13 cellular contexts compared by ENCODE assay signal in the genomic region with DNA sequence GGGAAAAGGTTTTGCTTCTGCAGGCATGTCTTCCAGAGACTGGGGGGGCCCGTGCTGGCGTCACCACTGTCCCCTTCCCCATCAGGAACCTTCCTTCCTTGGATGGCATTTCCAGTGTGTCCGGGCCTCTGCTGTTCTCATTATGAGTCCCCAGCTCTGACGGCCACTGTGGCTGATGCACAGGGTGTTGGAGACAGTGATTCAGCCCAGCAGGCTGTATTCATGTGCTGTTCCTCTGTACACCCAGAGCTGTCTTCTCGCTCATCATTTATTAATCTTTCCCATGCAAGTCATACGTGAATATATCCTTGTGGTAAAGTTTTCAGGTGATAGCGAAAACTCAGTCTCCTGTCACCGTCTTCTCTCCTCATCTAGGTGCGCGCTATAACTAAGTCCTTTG. TPM values are rescaled to one million over a fixed set of nuclear protein-coding genes. Genes with fewer than 3 reads are reported as not detected.
A peak's percentile ranks its signal among the peaks of the same experiment; 100 is the strongest.
DNase-seq lines count a peak whose midpoint lies in the region; ATAC-seq and TF ChIP-seq lines count a peak whose summit lies in the region.
"Had no signal": no experiment of that assay in that cellular context is flagged by ENCODE, and none has a peak within 500 bp of the region (broad histone marks: within the 10 kb centered on the region; RNA-seq: fewer than 3 reads in every experiment).

No MANE protein-coding gene starts in this region.

- H3K9me3 Mint-ChIP-seq in chondrocyte (ENCODE audit: low read depth) (no peaks in the 10 kb centered on the region), nephron (no peaks in the 10 kb centered on the region)
- no peaks in the 10 kb centered on the region for H3K9me3 Mint-ChIP-seq in activated CD4-positive, alpha-beta T cell treated with anti-CD3 and anti-CD28 coated beads for 36 hours (ENCODE audit: low read depth)
- H3K9me3 Mint-ChIP-seq in activated naive CD4-positive, alpha-beta T cell treated with anti-CD3 and anti-CD28 coated beads for 36 hours, result no peaks in the 10 kb centered on the region
- H3K9me3 Mint-ChIP-seq: memory B cell had no signal

- peak overlapping the region in 1 of 2 experiments; percentile 59; a peak in 1 of 4 replicates for H4K8ac ChIP-seq in IMR-90 (ENCODE audit: low read depth in 2 of 2, low read length in 2 of 2)

- H3K23ac ChIP-seq in IMR-90 (ENCODE audit: low read depth, low read length), result 0 out of 2 replicates have a peak overlapping the region, but pooled peaks have one; percentile 1

- H3K4me1 ChIP-seq in IMR-90 (ENCODE audit: control insufficient read depth, insufficient read depth, low read length), result peaks cover 36% of the 10 kb centered on the region

- dilution Hi-C loops in IMR-90 (cut with HindIII; ENCODE audit: low sequenced_read_pairs, unreplicated experiment), result no loop called here

- H3K4me3 Mint-ChIP-seq in chondrocyte (ENCODE audit: unreplicated experiment) (no peak overlapping the region), nephron (no peak overlapping the region)
- no peak overlapping the region for H3K4me3 Mint-ChIP-seq in activated CD4-positive, alpha-beta T cell treated with anti-CD3 and anti-CD28 coated beads for 36 hours
- no peak overlapping the region for H3K4me3 Mint-ChIP-seq in activated naive CD4-positive, alpha-beta T cell treated with anti-CD3 and anti-CD28 coated beads for 36 hours
- H3K4me3 Mint-ChIP-seq: memory B cell had no signal

- H3K56ac ChIP-seq in IMR-90 (ENCODE audit: extremely low read depth, insufficient read depth, low read length), result no peak overlapping the region

- H2AK5ac ChIP-seq in IMR-90 (ENCODE audit: low read depth, low read length), result no peak overlapping the region; the same call in 1 of the 2 replicates

- WGBS in IMR-90 (ENCODE audit: extremely low coverage in 2 of 2, insufficient read length in 1 of 2), 2 experiments, result 14% methylated on average over 2 of the region's 10 CpGs; no CpG with 5 or more reads in 1 of the 2 experiments

- peaks cover 61% of the 10 kb centered on the region for H4K20me1 ChIP-seq in IMR-90 (ENCODE audit: insufficient read depth, low read length)

- no peak overlapping the region for H3K4ac ChIP-seq in IMR-90 (ENCODE audit: low read depth, low read length)

- TF ChIP-seq RAD21 in IMR-90 (IDR thresholded peaks at IDR 0.05; ENCODE audit: low read length), result no peak

- peak overlapping the region; percentile 45 for H2BK5ac ChIP-seq in IMR-90 (ENCODE audit: low read depth, low read length, poor library complexity, severe bottlenecking)

- peaks cover 40 to 91% of the 10 kb centered on the region in 2 experiments for H3K79me1 ChIP-seq in IMR-90 (ENCODE audit: low read depth in 1 of 2, low read length in 2 of 2)

- H3K27me3 Mint-ChIP-seq in chondrocyte (ENCODE audit: low read depth) (no peaks in the 10 kb centered on the region), nephron (ENCODE audit: low read depth) (no peaks in the 10 kb centered on the region)
- H3K27me3 Mint-ChIP-seq in activated CD4-positive, alpha-beta T cell treated with anti-CD3 and anti-CD28 coated beads for 36 hours, result peaks cover 5% of the 10 kb centered on the region
- peaks cover 4% of the 10 kb centered on the region for H3K27me3 Mint-ChIP-seq in activated naive CD4-positive, alpha-beta T cell treated with anti-CD3 and anti-CD28 coated beads for 36 hours (ENCODE audit: low read depth)

- 0 out of 2 replicates have a peak overlapping the region, but pooled peaks have one; percentile 0 for H3K14ac ChIP-seq in IMR-90 (replicated peaks; ENCODE audit: low read depth, low read length)

- H3K27ac ChIP-seq in IMR-90 (ENCODE audit: insufficient read depth, low read length), result no peak overlapping the region

- intact Hi-C loops in IMR-90 (cut with micrococcal nuclease), result no loop called here
- intact Hi-C loops in activated CD4-positive, alpha-beta T cell treated with anti-CD3 and anti-CD28 coated beads for 36 hours (cut with DNase I, micrococcal nuclease), result no loop called here
- intact Hi-C loops in activated naive CD4-positive, alpha-beta T cell treated with anti-CD3 and anti-CD28 coated beads for 36 hours (cut with micrococcal nuclease), result no loop called here

- peak overlapping the region; percentile 89 for H2AK9ac ChIP-seq in IMR-90 (replicated peaks; ENCODE audit: low read depth, low read length, poor library complexity)

- no peaks in the 10 kb centered on the region for H3K9me3 ChIP-seq in IMR-90 (ENCODE audit: control insufficient read depth, insufficient read depth, low read length)

- H3K4me1 Mint-ChIP-seq in chondrocyte (ENCODE audit: low read depth) (peaks cover 80% of the 10 kb centered on the region), nephron (peaks cover 74% of the 10 kb centered on the region)
- H3K4me1 Mint-ChIP-seq in activated CD4-positive, alpha-beta T cell treated with anti-CD3 and anti-CD28 coated beads for 36 hours, result no peaks in the 10 kb centered on the region
- no peaks in the 10 kb centered on the region for H3K4me1 Mint-ChIP-seq in activated naive CD4-positive, alpha-beta T cell treated with anti-CD3 and anti-CD28 coated beads for 36 hours (ENCODE audit: low read depth)
- H3K4me1 Mint-ChIP-seq: memory B cell had no signal

- no peak for TF ChIP-seq CTCF in AG10803 (conservative IDR thresholded peaks at IDR 0.05; ENCODE audit: low read length)
- TF ChIP-seq CTCF in IMR-90 (conservative IDR thresholded peaks at IDR 0.05; ENCODE audit: low read depth, low read length), result no peak
- TF ChIP-seq CTCF in chondrocyte (IDR thresholded peaks at IDR 0.05), result no peak
- no peak for TF ChIP-seq CTCF in nephron (IDR thresholded peaks at IDR 0.05; ENCODE audit: unreplicated experiment in 3 of 3)

- H3K27me3 ChIP-seq in IMR-90 (ENCODE audit: control insufficient read depth, insufficient read depth, low read length), result no peaks in the 10 kb centered on the region

- BruUV-seq in IMR-90 (replicated peaks; lab: Mats Ljungman, UMichigan), result no TSS peak

- no peaks in the 10 kb centered on the region for H3K36me3 Mint-ChIP-seq in chondrocyte (ENCODE audit: low read depth)
- H3K36me3 Mint-ChIP-seq in nephron (ENCODE audit: low read depth), result no peaks in the 10 kb centered on the region
- H3K36me3 Mint-ChIP-seq in activated CD4-positive, alpha-beta T cell treated with anti-CD3 and anti-CD28 coated beads for 36 hours (ENCODE audit: low read depth), result no peaks in the 10 kb centered on the region
- no peaks in the 10 kb centered on the region for H3K36me3 Mint-ChIP-seq in activated naive CD4-positive, alpha-beta T cell treated with anti-CD3 and anti-CD28 coated beads for 36 hours (ENCODE audit: low read depth)
- H3K36me3 Mint-ChIP-seq: memory B cell had no signal

- H3K4me2 ChIP-seq in IMR-90 (ENCODE audit: low read depth, low read length), result no peak overlapping the region

- H2BK20ac ChIP-seq in IMR-90 (ENCODE audit: low read depth, low read length), result no peak overlapping the region

- H3K36me3 ChIP-seq in IMR-90 (ENCODE audit: control insufficient read depth, insufficient read depth, low read length), result no peaks in the 10 kb centered on the region

- POLR2A ChIA-PET in IMR-90 (lab: Charles Lee; ENCODE audit: unreplicated experiment), result no interaction called here
- POLR2A ChIA-PET in activated CD4-positive, alpha-beta T cell treated with anti-CD3 and anti-CD28 coated beads for 36 hours (lab: Charles Lee), result no interaction called here

- H2BK15ac ChIP-seq in IMR-90 (ENCODE audit: low read depth, low read length), result no peak overlapping the region

- no peak overlapping the region for H3K9ac ChIP-seq in IMR-90 (ENCODE audit: low read depth, low read length)

- H3K18ac ChIP-seq in IMR-90 (ENCODE audit: low read depth, low read length), result no peak overlapping the region

- ATAC-seq in IMR-90 (ENCODE audit: low read depth), result peak; percentile 56
- ATAC-seq in activated CD4-positive, alpha-beta T cell treated with anti-CD3 and anti-CD28 coated beads for 36 hours, result no peak

- H4K91ac ChIP-seq in IMR-90 (ENCODE audit: insufficient read depth, low read depth, low read length), result no peak overlapping the region

- CTCF ChIA-PET in IMR-90 (lab: Yijun Ruan, JAX), result no interaction called here
- CTCF ChIA-PET in activated CD4-positive, alpha-beta T cell treated with anti-CD3 and anti-CD28 coated beads for 36 hours (lab: Charles Lee), result no interaction called here
- CTCF ChIA-PET in activated naive CD4-positive, alpha-beta T cell treated with anti-CD3 and anti-CD28 coated beads for 36 hours (lab: Charles Lee), result no interaction called here

- no peak overlapping the region for H2BK120ac ChIP-seq in IMR-90 (ENCODE audit: low read depth, low read length)

- H3K4me3 ChIP-seq in AG10803 (ENCODE audit: low read length) (no peak overlapping the region), IMR-90 (ENCODE audit: insufficient read depth, low read depth, low read length) (no peak overlapping the region)

- peaks cover 22% of the 10 kb centered on the region for H3K9me1 ChIP-seq in IMR-90 (ENCODE audit: insufficient read depth, low read length)

- in situ Hi-C loops in IMR-90 (cut with MboI; ENCODE audit: low sequenced_read_pairs), result no loop called here

- no peak for TF ChIP-seq POLR2A in IMR-90 (IDR thresholded peaks at IDR 0.05; ENCODE audit: low read depth, low read length)

- peak overlapping the region; percentile 74 for H2AFZ ChIP-seq in IMR-90 (replicated peaks; ENCODE audit: low read length, poor library complexity)

- DNase-seq in AG10803 (ENCODE audit: low read depth) (peak; percentile 39), IMR-90 (peak; percentile 65), chondrocyte (ENCODE audit: low spot score) (no peak), Kasumi-1 (lab: John Stamatoyannopoulos, UW) (no peak)
- no peak for DNase-seq in activated CD4-positive, alpha-beta T cell treated with anti-CD3 and anti-CD28 coated beads for 36 hours
- DNase-seq in activated naive CD4-positive, alpha-beta T cell treated with anti-CD3 and anti-CD28 coated beads for 36 hours, result no peak
- DNase-seq in stimulated activated CD4-positive, alpha-beta T cell treated with anti-CD3 and anti-CD28 coated beads, Interleukin-12 subunit alpha, Interleukin-12 subunit beta, amount 100 ng/mL, for 4 hours, result no peak
- DNase-seq: activated CD4-positive, alpha-beta T cell treated with anti-CD3 and anti-CD28 coated beads for 48 hours; activated naive CD4-positive, alpha-beta T cell treated with anti-CD3 and anti-CD28 coated beads, Interleukin-2, amount 50 U/mL, for 16 hours; C1 segment of cervical spinal cord; effector CD8-positive, alpha-beta T cell had no signal

- H4K5ac ChIP-seq in IMR-90 (ENCODE audit: low read depth, low read length), result no peak overlapping the region

- H3K27ac Mint-ChIP-seq in chondrocyte (ENCODE audit: unreplicated experiment), result peak overlapping the region; percentile 78
- H3K27ac Mint-ChIP-seq in nephron, result peak overlapping the region; percentile 25 to 68 (median 46)
- no peak overlapping the region for H3K27ac Mint-ChIP-seq in activated CD4-positive, alpha-beta T cell treated with anti-CD3 and anti-CD28 coated beads for 36 hours
- H3K27ac Mint-ChIP-seq in activated naive CD4-positive, alpha-beta T cell treated with anti-CD3 and anti-CD28 coated beads for 36 hours, result no peak overlapping the region
- H3K27ac Mint-ChIP-seq: memory B cell had no signal

RNA-seq across cellular contexts. Expression of a gene that starts 57.7 kb away (rescaled TPM):
- 19.7 and 26.9 TPM in 2 replicates for total RNA-seq in IMR-90 (2012; rRNA removed)
- 25.0 and 28.1 TPM in 2 replicates for polyA plus RNA-seq in IMR-90 (2012; rRNA removed)
- 10.0 and 11.4 TPM in 2 replicates for polyA plus RNA-seq in IMR-90 (2012; cell fraction: cytosol; rRNA removed)
- 23.8 and 56.1 TPM in 2 replicates for polyA plus RNA-seq in IMR-90 (2012; cell fraction: nucleus; rRNA removed; ENCODE audit: low replicate concordance)
- 60.7 to 73.2 TPM (median 61.5 TPM) in 3 replicates for total RNA-seq in chondrocyte
- under 1 TPM; 0.21 to 0.26 TPM for total RNA-seq in activated CD4-positive, alpha-beta T cell treated with anti-CD3 and anti-CD28 coated beads for 36 hours
- under 1 TPM; 0.14 to 0.15 TPM for total RNA-seq in activated naive CD4-positive, alpha-beta T cell treated with anti-CD3 and anti-CD28 coated beads for 36 hours

Comparison
In these comparisons a context has a peak if more than half of its experiments do, and no peak if none do; other contexts are left out.
1. DNase-seq: peak in AG10803 (single experiment) and IMR-90 (single experiment); none in chondrocyte (single experiment), Kasumi-1 (0 of 2), activated CD4-positive, alpha-beta T cell treated with anti-CD3 and anti-CD28 coated beads for 36 hours (single experiment), activated naive CD4-positive, alpha-beta T cell treated with anti-CD3 and anti-CD28 coated beads for 36 hours (single experiment) and stimulated activated CD4-positive, alpha-beta T cell treated with anti-CD3 and anti-CD28 coated beads, Interleukin-12 subunit alpha, Interleukin-12 subunit beta, amount 100 ng/mL, for 4 hours (single experiment).
2. H3K27ac Mint-ChIP-seq: peak in chondrocyte (single experiment) and nephron (3 of 3); none in activated CD4-positive, alpha-beta T cell treated with anti-CD3 and anti-CD28 coated beads for 36 hours (single experiment) and activated naive CD4-positive, alpha-beta T cell treated with anti-CD3 and anti-CD28 coated beads for 36 hours (single experiment).
3. RNA of a gene that starts 57.7 kb away (total RNA-seq): 60.7 to 73.2 TPM in chondrocyte and 19.7 to 26.9 TPM in IMR-90; 0.21 to 0.26 TPM in activated CD4-positive, alpha-beta T cell treated with anti-CD3 and anti-CD28 coated beads for 36 hours and 0.14 to 0.15 TPM in activated naive CD4-positive, alpha-beta T cell treated with anti-CD3 and anti-CD28 coated beads for 36 hours; every median in the first group is over 10 times any median in the second.